In genomic region chr15:58788056-58788710, GRCh38 we compare ENCODE assay signal across 27 cellular contexts.
"Had no signal": no experiment of that assay in that cellular context is flagged by ENCODE, and none has a peak within 500 bp of the region (broad histone marks: within the 10 kb centered on the region; RNA-seq: fewer than 3 reads in every experiment).

No MANE protein-coding gene starts in this region.

- H3K27me3 ChIP-seq: left lung, pancreas, sigmoid colon, spleen, suprapubic skin, tibial nerve, uterus had no signal

- H3K27me3 Mint-ChIP-seq: memory B cell; naive thymus-derived CD4-positive, alpha-beta T cell; natural killer cell treated with Interleukin-12 subunit alpha and Interleukin-12 subunit beta and Interleukin-15 and Interleukin-18, amount 100 ng/mL, for 72 hours; stimulated activated naive CD8-positive, alpha-beta T cell treated with anti-CD3 and anti-CD28 coated beads, Interleukin-15, Interleukin-2, amounts not matched to agents 100 ng/mL and 50 ng/mL, for 24 hours; type B pancreatic cell had no signal

- H3K27ac ChIP-seq: left lung, pancreas, prostate gland, sigmoid colon, spleen, suprapubic skin, tibial nerve, uterus had no signal

- H3K4me1 ChIP-seq: left lung, pancreas, prostate gland, spleen, suprapubic skin, uterus had no signal

- DNase-seq: hippocampal formation; kidney; left colon; left lung; midbrain; mucosa of descending colon; naive thymus-derived CD4-positive, alpha-beta T cell; pancreas; posterior cingulate gyrus; retina; right cardiac atrium; sigmoid colon; small intestine; spleen; stimulated activated CD4-positive, alpha-beta T cell treated with anti-CD3 and anti-CD28 coated beads, Interleukin-4, amount 100 ng/mL, for 24 hours; stimulated activated naive CD4-positive, alpha-beta T cell; uterus had no signal

- H3K9me3 Mint-ChIP-seq: memory B cell; naive thymus-derived CD4-positive, alpha-beta T cell; natural killer cell treated with Interleukin-12 subunit alpha and Interleukin-12 subunit beta and Interleukin-15 and Interleukin-18, amount 100 ng/mL, for 72 hours; stimulated activated effector memory CD8-positive, alpha-beta T cell treated with anti-CD3 and anti-CD28 coated beads, Interleukin-12 subunit alpha, Interleukin-12 subunit beta, amount 100 ng/mL, for 72 hours; stimulated activated naive CD8-positive, alpha-beta T cell treated with anti-CD3 and anti-CD28 coated beads, Interleukin-15, Interleukin-2, amounts not matched to agents 100 ng/mL and 50 ng/mL, for 24 hours had no signal

- ATAC-seq: left colon; left lung; mucosa of descending colon; naive thymus-derived CD4-positive, alpha-beta T cell; natural killer cell treated with Interleukin-12 subunit alpha and Interleukin-12 subunit beta and Interleukin-15 and Interleukin-18, amount 100 ng/mL, for 72 hours; pancreas; right cardiac atrium; stimulated activated effector memory CD8-positive, alpha-beta T cell treated with anti-CD3 and anti-CD28 coated beads, Interleukin-12 subunit alpha, Interleukin-12 subunit beta, amount 100 ng/mL, for 72 hours had no signal

- H3K9me3 ChIP-seq: left lung, mucosa of descending colon, pancreas, prostate gland, sigmoid colon, spleen, suprapubic skin, tibial nerve, uterus had no signal

- H3K4me1 Mint-ChIP-seq: stimulated activated effector memory CD8-positive, alpha-beta T cell treated with anti-CD3 and anti-CD28 coated beads, Interleukin-12 subunit alpha, Interleukin-12 subunit beta, amount 100 ng/mL, for 72 hours had no signal

- H3K36me3 Mint-ChIP-seq: natural killer cell treated with Interleukin-12 subunit alpha and Interleukin-12 subunit beta and Interleukin-15 and Interleukin-18, amount 100 ng/mL, for 72 hours had no signal

- FAIRE-seq: islet of Langerhans, kidney, pancreas, small intestine had no signal

- H3K27ac Mint-ChIP-seq: memory B cell; naive thymus-derived CD4-positive, alpha-beta T cell; natural killer cell treated with Interleukin-12 subunit alpha and Interleukin-12 subunit beta and Interleukin-15 and Interleukin-18, amount 100 ng/mL, for 72 hours; stimulated activated effector memory CD8-positive, alpha-beta T cell treated with anti-CD3 and anti-CD28 coated beads, Interleukin-12 subunit alpha, Interleukin-12 subunit beta, amount 100 ng/mL, for 72 hours; stimulated activated naive CD8-positive, alpha-beta T cell treated with anti-CD3 and anti-CD28 coated beads, Interleukin-15, Interleukin-2, amounts not matched to agents 100 ng/mL and 50 ng/mL, for 24 hours; type B pancreatic cell had no signal

- H3K36me3 ChIP-seq: pancreas, prostate gland, uterus had no signal

- H3K4me3 Mint-ChIP-seq: memory B cell; naive thymus-derived CD4-positive, alpha-beta T cell; natural killer cell treated with Interleukin-12 subunit alpha and Interleukin-12 subunit beta and Interleukin-15 and Interleukin-18, amount 100 ng/mL, for 72 hours; stimulated activated effector memory CD8-positive, alpha-beta T cell treated with anti-CD3 and anti-CD28 coated beads, Interleukin-12 subunit alpha, Interleukin-12 subunit beta, amount 100 ng/mL, for 72 hours; stimulated activated naive CD8-positive, alpha-beta T cell treated with anti-CD3 and anti-CD28 coated beads, Interleukin-15, Interleukin-2, amounts not matched to agents 100 ng/mL and 50 ng/mL, for 24 hours; type B pancreatic cell had no signal

- H3K4me3 ChIP-seq: left lung, lung, mucosa of descending colon, pancreas, prostate gland, sigmoid colon, spleen, suprapubic skin, tibial nerve, uterus had no signal
